Comparison of ENCODE assay signal across 14 cellular contexts in genomic region chr10:75662715-75663114, GRCh38.
DNase-seq lines count a peak whose midpoint lies in the region; ATAC-seq and TF ChIP-seq lines count a peak whose summit lies in the region.
"Had no signal": no experiment of that assay in that cellular context is flagged by ENCODE, and none has a peak within 500 bp of the region (broad histone marks: within the 10 kb centered on the region; RNA-seq: fewer than 3 reads in every experiment).

No MANE protein-coding gene starts in this region.

- H3K27ac ChIP-seq in ascending aorta (peak overlapping the region; percentile 87 to 89), sigmoid colon (peak overlapping the region; percentile 72 to 86 (median 82))

- TF ChIP-seq POLR2A in sigmoid colon (IDR thresholded peaks at IDR 0.05) (no peak), erythroblast (IDR thresholded peaks at IDR 0.05; ENCODE audit: low read length) (no peak)

- peaks cover 0 to 65% of the 10 kb centered on the region in 2 donors for H3K4me1 ChIP-seq in ascending aorta
- peaks cover 0 to 47% (median 33%) of the 10 kb centered on the region in 4 donors for H3K4me1 ChIP-seq in sigmoid colon
- H3K4me1 ChIP-seq: BE2C had no signal

- peak; percentile 96 for ATAC-seq in left ventricle myocardium superior
- no peak for ATAC-seq in HG03457 (IDR thresholded peaks at IDR 0.05; ENCODE audit: unreplicated experiment)
- ATAC-seq in GM19035 (IDR thresholded peaks at IDR 0.05; ENCODE audit: unreplicated experiment) = no peak
- ATAC-seq in GM21423 (IDR thresholded peaks at IDR 0.05; ENCODE audit: unreplicated experiment) = no peak
- ATAC-seq: Panc1 had no signal

- TF ChIP-seq CTCF in ascending aorta (IDR thresholded peaks at IDR 0.05) (no peak), sigmoid colon (IDR thresholded peaks at IDR 0.05) (no peak)

- H3K36me3 ChIP-seq in ascending aorta (no peaks in the 10 kb centered on the region), sigmoid colon (no peaks in the 10 kb centered on the region)
- H3K36me3 ChIP-seq: BE2C had no signal

- 57 to 69% methylated on average over 3 of the region's 3 CpGs for WGBS in sigmoid colon, 2 donors

- intact Hi-C loops in ascending aorta (cut with DNase I) (no loop called here), left ventricle myocardium superior (cut with micrococcal nuclease) (no loop called here), sigmoid colon (cut with DNase I) (loop anchor here (2.0 to 10.0 kb wide), 2 partner anchors 260 to 422 kb away; no protein-coding TSS in a partner anchor)

- no peaks in the 10 kb centered on the region for H3K9me3 ChIP-seq in ascending aorta
- H3K9me3 ChIP-seq in sigmoid colon = no peaks in the 10 kb centered on the region
- H3K9me3 ChIP-seq: BE2C had no signal

- peak in 3 of 4 donors; percentile 76 to 81 (median 77) for TF ChIP-seq EP300 in sigmoid colon (IDR thresholded peaks at IDR 0.05)

- DNase-seq in AG20443 (ENCODE audit: low spot score) (peak; percentile 72), ascending aorta (ENCODE audit: low spot score in 2 of 2) (peak in 1 of 2 donors; percentile 88), left ventricle myocardium superior (peak; percentile 56), sigmoid colon (peak; percentile 90), erythroblast (lab: John Stamatoyannopoulos, UW) (no peak)
- DNase-seq: amygdala; BE2C; stimulated activated CD4-positive, alpha-beta T cell treated with anti-CD3 and anti-CD28 coated beads, Interleukin-4, amount 100 ng/mL, for 1 hour; substantia nigra; T1000 had no signal

- H3K4me3 ChIP-seq in ascending aorta (no peak overlapping the region), sigmoid colon (no peak overlapping the region)

- H3K27me3 ChIP-seq in ascending aorta (no peaks in the 10 kb centered on the region), sigmoid colon (no peaks in the 10 kb centered on the region)
- H3K27me3 ChIP-seq: BE2C had no signal

Comparison
In these comparisons a context has a peak if more than half of its experiments do, and no peak if none do; other contexts are left out.
1. DNase-seq: peak in AG20443 (single experiment), left ventricle myocardium superior (single experiment) and sigmoid colon (single experiment); none in erythroblast (0 of 2).